In genomic region chr6:52577778-52578473, GRCh38 we compare ENCODE assay signal across 8 cellular contexts. TPM values are rescaled to one million over a fixed set of nuclear protein-coding genes. Genes with fewer than 3 reads are reported as not detected.
DNase-seq lines count a peak whose midpoint lies in the region; ATAC-seq and TF ChIP-seq lines count a peak whose summit lies in the region.

No MANE protein-coding gene starts in this region.

- DNase-seq in AG09309 (ENCODE audit: low read depth) = no peak
- DNase-seq in nucleus accumbens (lab: John Stamatoyannopoulos, UW) = no peak
- no peak for DNase-seq in NCI-H1105 (lab: John Stamatoyannopoulos, UW)
- no peak for DNase-seq in GM13977 (ENCODE audit: low spot score)

- peak overlapping the region; percentile 74 for H2AFZ ChIP-seq in KMS-11 (ENCODE audit: low read depth)

- no peaks in the 10 kb centered on the region for H3K9me3 ChIP-seq in mononuclear cell (ENCODE audit: low read depth, low read length)

- H3K27me3 Mint-ChIP-seq in brain = peaks cover 3% of the 10 kb centered on the region

- peaks cover 10% of the 10 kb centered on the region for H4K20me1 ChIP-seq in KMS-11 (ENCODE audit: insufficient read depth)

- H3K4me3 ChIP-seq in AG09309 (ENCODE audit: control insufficient read depth, low read depth, low read length) (peak overlapping the region; percentile 54), KMS-11 (IDR thresholded peaks at IDR 0.05; ENCODE audit: insufficient read depth, low read depth, low read length) (no peak overlapping the region), mononuclear cell (ENCODE audit: low read length) (peak overlapping the region; percentile 87)

- H3K4me1 ChIP-seq in KMS-11 (ENCODE audit: low read depth, poor library complexity, severe bottlenecking) (peaks cover 25% of the 10 kb centered on the region), mononuclear cell (ENCODE audit: insufficient read depth, low read length) (peaks cover 47% of the 10 kb centered on the region)

- H3K79me2 ChIP-seq in KMS-11 (ENCODE audit: insufficient read depth, low read depth) = peaks cover 42% of the 10 kb centered on the region

- no peak for ATAC-seq in GM18502 (IDR thresholded peaks at IDR 0.05; ENCODE audit: poor library complexity, unreplicated experiment)

- H3K36me3 ChIP-seq in KMS-11 (ENCODE audit: insufficient read depth) = no peaks in the 10 kb centered on the region; the same call in 1 of the 2 replicates

- peaks cover 44% of the 10 kb centered on the region for H3K4me1 Mint-ChIP-seq in brain

- H3K27ac Mint-ChIP-seq in brain = peak overlapping the region; percentile 26 to 94 (median 93)

- H3K36me3 Mint-ChIP-seq in brain = peaks cover 15% of the 10 kb centered on the region

- H3K9ac ChIP-seq in KMS-11 = peak overlapping the region; percentile 83

- in situ Hi-C loops in GM13977 (cut with MboI; ENCODE audit: low pct_unique_long_range_greater_than_20kb, low sequenced_read_pairs, unreplicated experiment) = no loop called here

- H3K27me3 ChIP-seq in KMS-11 (ENCODE audit: insufficient read depth, low read depth) (no peaks in the 10 kb centered on the region), mononuclear cell (ENCODE audit: insufficient read depth, low read length) (no peaks in the 10 kb centered on the region)

- no peak for TF ChIP-seq CTCF in AG09309 (IDR thresholded peaks at IDR 0.05; ENCODE audit: control insufficient read depth, insufficient read depth, low read depth, low read length, missing control alignments)
- no peak for TF ChIP-seq CTCF in KMS-11 (conservative IDR thresholded peaks at IDR 0.05; ENCODE audit: low read depth, low read length)
- no peak for TF ChIP-seq CTCF in brain (conservative IDR thresholded peaks at IDR 0.05)
- no peak for TF ChIP-seq CTCF in GM13977 (IDR thresholded peaks at IDR 0.05; ENCODE audit: extremely low read depth, insufficient read depth, missing control alignments)

- peak overlapping the region; percentile 85 to 95 (median 92) for H3K4me3 Mint-ChIP-seq in brain

- peak overlapping the region; percentile 84 for H3K27ac ChIP-seq in KMS-11

- peak overlapping the region; percentile 55 for H3K4me2 ChIP-seq in KMS-11

- peaks cover 0 to 3% (median 0%) of the 10 kb centered on the region in 5 experiments for H3K9me3 Mint-ChIP-seq in brain

RNA-seq across cellular contexts. Expression of gene TRAM2, which starts 1.1 kb away (rescaled TPM):
- polyA plus RNA-seq in brain (ENCODE audit: insufficient read depth, low read depth, low replicate concordance) = 3.7 TPM
- total RNA-seq in mononuclear cell = 5.7 TPM
